In the genomic region with DNA sequence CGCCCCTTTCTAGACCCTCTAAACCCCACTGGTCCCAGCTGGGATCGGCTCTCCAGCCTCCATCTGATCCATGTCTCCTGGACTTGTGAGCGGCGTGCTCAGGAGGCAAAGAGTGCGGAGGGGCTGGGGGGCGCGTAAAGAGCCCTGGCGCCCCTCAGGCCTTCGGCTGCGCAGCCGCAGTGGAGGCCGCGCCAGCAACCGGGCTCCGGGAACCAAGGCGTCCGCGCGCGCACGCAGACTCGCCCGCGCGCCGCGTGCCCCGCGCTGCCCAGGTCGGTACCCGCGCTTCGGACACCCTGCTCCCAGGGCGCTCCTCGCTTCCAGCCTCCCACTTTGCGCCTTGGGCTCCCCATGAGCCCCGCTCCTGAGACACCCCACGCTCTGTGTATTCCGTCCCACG, we compare ENCODE assay signal across 7 cellular contexts. TPM values are rescaled to one million over a fixed set of nuclear protein-coding genes. Genes with fewer than 3 reads are reported as not detected.
DNase-seq lines count a peak whose midpoint lies in the region; ATAC-seq and TF ChIP-seq lines count a peak whose summit lies in the region.
"Not testable (repeated sequence)": the region's sequence is repeated elsewhere in the genome, so short reads cannot be mapped to it uniquely, and the experiment has no call there.

No MANE protein-coding gene starts in this region.

- not testable (repeated sequence) for ATAC-seq in DND-41 (ENCODE audit: insufficient read depth, low read depth); T-cell (replicated peaks in 1 of 4)

- peak overlapping the region; percentile 68 for H3K4me2 ChIP-seq in DND-41 (ENCODE audit: insufficient read depth, low read length)

- peak overlapping the region; percentile 65 for H2AFZ ChIP-seq in DND-41 (ENCODE audit: low read depth, low read length)

- not testable (repeated sequence) for H3K27ac Mint-ChIP-seq in T-cell; activated T-helper 2 cell treated with anti-CD3 and anti-CD28 coated beads, Interferon-gamma antibody, Interleukin-2, Interleukin-4, amounts not matched to agents 10 μg/mL and 5 μg/mL and 100 μg/mL, durations not matched to agents 14 hours and 24 hours and 36 hours

- not testable (repeated sequence) for H4K20me1 ChIP-seq in DND-41 (ENCODE audit: insufficient read depth, low read length)

- not testable (repeated sequence) for H3K9me3 Mint-ChIP-seq in T-cell; activated T-helper 2 cell treated with anti-CD3 and anti-CD28 coated beads, Interferon-gamma antibody, Interleukin-2, Interleukin-4, amounts not matched to agents 10 μg/mL and 5 μg/mL and 100 μg/mL, durations not matched to agents 14 hours and 24 hours and 36 hours

- H3K4me1 ChIP-seq in DND-41 (ENCODE audit: insufficient read depth, low read length), result peaks cover 42% of the 10 kb centered on the region

- H3K27ac ChIP-seq in DND-41 (ENCODE audit: low read length), result not testable (repeated sequence)
- peak overlapping the region in 24 of 59 donors; percentile 14 to 68 (median 42) for H3K27ac ChIP-seq in dorsolateral prefrontal cortex

- POLR2A ChIA-PET in T-cell (lab: Charles Lee), result not testable (repeated sequence)

- TF ChIP-seq CTCF in DND-41 (IDR thresholded peaks at IDR 0.05; ENCODE audit: borderline replicate concordance, extremely low read depth, low read length, poor library complexity, severe bottlenecking); dorsolateral prefrontal cortex (IDR thresholded peaks at IDR 0.05 in 54 of 56, conservative IDR thresholded peaks at IDR 0.05 in 2 of 56; ENCODE audit: low read depth in 1 of 56, partially characterized antibody in 56 of 56): not testable (repeated sequence)

- not testable (repeated sequence) for H3K9me3 ChIP-seq in DND-41 (ENCODE audit: insufficient read depth, low read length, severe bottlenecking)

- H3K4me1 Mint-ChIP-seq in T-cell, result peaks cover 20 to 30% (median 25%) of the 10 kb centered on the region in 3 donors
- peaks cover 13% of the 10 kb centered on the region for H3K4me1 Mint-ChIP-seq in activated T-helper 2 cell treated with anti-CD3 and anti-CD28 coated beads, Interferon-gamma antibody, Interleukin-2, Interleukin-4, amounts not matched to agents 10 μg/mL and 5 μg/mL and 100 μg/mL, durations not matched to agents 14 hours and 24 hours and 36 hours (ENCODE audit: low read depth)

- CTCF ChIA-PET in T-cell (lab: Charles Lee), result interaction anchor here in 1 of 2 donors (0.7 kb wide), 1 partner anchor 59 kb away, joined by 3 read pairs; no protein-coding TSS in a partner anchor

- H3K27me3 Mint-ChIP-seq in T-cell, result peaks cover 0 to 18% of the 10 kb centered on the region in 2 donors
- peaks cover 45% of the 10 kb centered on the region for H3K27me3 Mint-ChIP-seq in activated T-helper 2 cell treated with anti-CD3 and anti-CD28 coated beads, Interferon-gamma antibody, Interleukin-2, Interleukin-4, amounts not matched to agents 10 μg/mL and 5 μg/mL and 100 μg/mL, durations not matched to agents 14 hours and 24 hours and 36 hours (ENCODE audit: low read depth)

- peak overlapping the region in 1 of 2 experiments; percentile 53; a peak in 2 of 4 replicates for H3K4me3 ChIP-seq in DND-41 (ENCODE audit: low read depth in 1 of 2, low read length in 2 of 2)
- peak overlapping the region in 56 of 59 donors; percentile 7 to 63 (median 42) for H3K4me3 ChIP-seq in dorsolateral prefrontal cortex

- H3K4me3 Mint-ChIP-seq in T-cell, result peak overlapping the region; percentile 43 to 97 (median 51)
- H3K4me3 Mint-ChIP-seq in activated T-helper 2 cell treated with anti-CD3 and anti-CD28 coated beads, Interferon-gamma antibody, Interleukin-2, Interleukin-4, amounts not matched to agents 10 μg/mL and 5 μg/mL and 100 μg/mL, durations not matched to agents 14 hours and 24 hours and 36 hours (ENCODE audit: low read depth), result peak overlapping the region; percentile 37

- intact Hi-C loops in activated T-helper 2 cell treated with anti-CD3 and anti-CD28 coated beads, Interferon-gamma antibody, Interleukin-2, Interleukin-4, amounts not matched to agents 10 μg/mL and 5 μg/mL and 100 μg/mL, durations not matched to agents 14 hours and 24 hours and 36 hours (cut with micrococcal nuclease), result loop anchor here (10.0 kb wide), 2 partner anchors 75 to 275 kb away; no protein-coding TSS in a partner anchor
- intact Hi-C loops in dorsolateral prefrontal cortex (cut with DNase I), result loop anchor here in 1 of 2 donors (5.0 kb wide), 1 partner anchor 38 kb away; no protein-coding TSS in a partner anchor

- not testable (repeated sequence) for H3K36me3 ChIP-seq in DND-41 (ENCODE audit: insufficient read depth, low read length)

- H3K79me2 ChIP-seq in DND-41 (ENCODE audit: insufficient read depth, low read length), result not testable (repeated sequence)

- DNase-seq in DND-41 (peak; percentile 30), NCI-H1105 treated with DMSO at 0.1 percent for 48 hours (lab: John Stamatoyannopoulos, UW) (peak; percentile 19), dorsolateral prefrontal cortex (peak in 2 of 10 donors; percentile 63 to 65), iPS-NIHi7 (ENCODE audit: extremely low spot score) (peak; percentile 16), retina (peak; percentile 76)
- not testable (repeated sequence) for DNase-seq in T-cell; activated T-helper 2 cell treated with anti-CD3 and anti-CD28 coated beads, Interferon-gamma antibody, Interleukin-2, Interleukin-4, amounts not matched to agents 10 μg/mL and 5 μg/mL and 100 μg/mL, durations not matched to agents 14 hours and 24 hours and 36 hours (ENCODE audit: low spot score)

- peaks cover 10% of the 10 kb centered on the region for H3K27me3 ChIP-seq in DND-41 (ENCODE audit: insufficient read depth, low read length, poor library complexity)
- H3K27me3 ChIP-seq in dorsolateral prefrontal cortex, result not testable (repeated sequence)

- H3K9ac ChIP-seq in DND-41 (ENCODE audit: low read depth, low read length), result peak overlapping the region; percentile 53

- not testable (repeated sequence) for H3K36me3 Mint-ChIP-seq in T-cell; activated T-helper 2 cell treated with anti-CD3 and anti-CD28 coated beads, Interferon-gamma antibody, Interleukin-2, Interleukin-4, amounts not matched to agents 10 μg/mL and 5 μg/mL and 100 μg/mL, durations not matched to agents 14 hours and 24 hours and 36 hours (ENCODE audit: low read depth)

RNA-seq across cellular contexts. Expression of a gene that starts 3.4 kb away (rescaled TPM):
- total RNA-seq in T-cell, result 10 to 100 TPM; 19.9 to 31.2 (median 28.0) TPM
- 10.7 and 11.3 TPM in 2 replicates for total RNA-seq in activated T-helper 2 cell treated with anti-CD3 and anti-CD28 coated beads, Interferon-gamma antibody, Interleukin-2, Interleukin-4, amounts not matched to agents 10 μg/mL and 5 μg/mL and 100 μg/mL, durations not matched to agents 14 hours and 24 hours and 36 hours
- total RNA-seq in dorsolateral prefrontal cortex, result 100 to 1,000 TPM in 119 of 120 experiments, 10 to 100 TPM in 1; 90.1 to 295 (median 174) TPM
